ENCODE assay signal across 10 cellular contexts in the genomic region with DNA sequence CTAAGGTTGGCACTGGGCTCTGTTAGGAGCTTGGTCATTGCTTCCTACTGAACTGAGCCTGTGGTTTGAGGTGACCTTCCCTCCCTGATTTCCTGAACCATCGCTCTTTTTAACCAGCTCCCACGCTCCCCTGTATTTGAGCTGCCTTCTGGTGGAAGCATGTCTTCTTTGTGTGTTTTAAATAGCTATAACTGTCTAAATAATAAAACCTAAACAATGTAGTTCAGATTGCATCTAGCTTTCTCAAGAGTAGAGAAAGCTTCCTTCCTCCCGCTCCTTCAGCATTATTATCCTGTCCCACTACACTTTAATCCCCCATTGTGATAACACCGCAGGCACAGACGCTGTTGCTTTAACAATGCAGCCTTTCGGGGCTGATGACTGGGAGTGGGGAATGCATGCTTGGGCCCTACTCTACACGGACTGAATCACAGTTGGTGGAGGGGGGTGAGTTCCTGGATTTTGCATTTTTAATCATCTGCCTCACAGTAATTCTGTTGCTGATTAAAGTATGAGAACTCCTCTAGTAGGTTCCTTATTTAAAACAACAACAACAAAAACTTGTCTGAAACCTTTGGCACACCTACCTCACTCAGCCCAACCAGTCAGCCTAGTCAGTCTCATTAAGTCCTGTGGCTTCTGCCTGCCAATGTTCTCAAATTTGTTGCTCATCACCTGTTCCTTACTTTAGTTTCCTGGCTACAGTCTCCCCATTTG. TPM values are rescaled to one million over a fixed set of nuclear protein-coding genes. Genes with fewer than 3 reads are reported as not detected.
A peak's percentile ranks its signal among the peaks of the same experiment; 100 is the strongest.
DNase-seq lines count a peak whose midpoint lies in the region; ATAC-seq and TF ChIP-seq lines count a peak whose summit lies in the region.
"Had no signal": no experiment of that assay in that cellular context is flagged by ENCODE, and none has a peak within 500 bp of the region (broad histone marks: within the 10 kb centered on the region; RNA-seq: fewer than 3 reads in every experiment).

No MANE protein-coding gene starts in this region.

- WGBS in hepatocyte (ENCODE audit: low lambda C conversion rate, missing lambda C conversion rate) = 39% methylated on average over 7 of the region's 7 CpGs

- peak overlapping the region; percentile 28 for H3K4me2 ChIP-seq in hepatocyte

- peak; percentile 65 for ATAC-seq in activated T-helper 17 cell treated with anti-CD3 and anti-CD28 coated beads, Interleukin-2, amount 50 U/mL, for 72 hours (replicated peaks)
- ATAC-seq in T-cell (replicated peaks in 1 of 4) = no peak
- ATAC-seq: naive thymus-derived CD8-positive, alpha-beta T cell had no signal

- no peaks in the 10 kb centered on the region for H3K27me3 Mint-ChIP-seq in activated CD4-positive, alpha-beta memory T cell treated with anti-CD3 and anti-CD28 coated beads, Interleukin-2, amount 10 ng/mL, durations not matched to agents 7 days and 5 days
- no peaks in the 10 kb centered on the region for H3K27me3 Mint-ChIP-seq in activated CD4-positive, alpha-beta memory T cell treated with anti-CD3 and anti-CD28 coated beads for 36 hours
- no peaks in the 10 kb centered on the region for H3K27me3 Mint-ChIP-seq in activated T-helper 17 cell treated with anti-CD3 and anti-CD28 coated beads, Interleukin-2, amount 50 U/mL, for 72 hours
- peaks cover 0 to 4% of the 10 kb centered on the region in 2 donors for H3K27me3 Mint-ChIP-seq in T-cell
- H3K27me3 Mint-ChIP-seq: naive thymus-derived CD8-positive, alpha-beta T cell had no signal

- H3K27me3 ChIP-seq in hepatocyte (no peaks in the 10 kb centered on the region), stomach smooth muscle (ENCODE audit: control insufficient read depth in 1 of 2, insufficient read depth in 2 of 2, low read length in 2 of 2) (peaks cover 0 to 2% of the 10 kb centered on the region in 2 donors)

- H3K36me3 Mint-ChIP-seq in activated CD4-positive, alpha-beta memory T cell treated with anti-CD3 and anti-CD28 coated beads, Interleukin-2, amount 10 ng/mL, durations not matched to agents 7 days and 5 days (ENCODE audit: low read depth) = peaks cover 19% of the 10 kb centered on the region
- peaks cover 11% of the 10 kb centered on the region for H3K36me3 Mint-ChIP-seq in activated CD4-positive, alpha-beta memory T cell treated with anti-CD3 and anti-CD28 coated beads for 36 hours
- H3K36me3 Mint-ChIP-seq in activated T-helper 17 cell treated with anti-CD3 and anti-CD28 coated beads, Interleukin-2, amount 50 U/mL, for 72 hours (ENCODE audit: low read depth) = peaks cover 24% of the 10 kb centered on the region
- H3K36me3 Mint-ChIP-seq in T-cell = no peaks in the 10 kb centered on the region

- H3K36me3 ChIP-seq in hepatocyte (replicated peaks; ENCODE audit: insufficient read depth, low read depth) (no peaks in the 10 kb centered on the region), stomach smooth muscle (ENCODE audit: control insufficient read depth in 2 of 2, insufficient read depth in 2 of 2, low read length in 2 of 2) (no peaks in the 10 kb centered on the region)

- H3K9ac ChIP-seq in stomach smooth muscle (ENCODE audit: low read length in 2 of 2) = peak overlapping the region in 1 of 2 donors; percentile 14

- no peak for TF ChIP-seq CTCF in hepatocyte (IDR thresholded peaks at IDR 0.05; ENCODE audit: poor library complexity)

- no peaks in the 10 kb centered on the region for H3K9me2 ChIP-seq in hepatocyte (replicated peaks; ENCODE audit: insufficient read depth)

- CTCF ChIA-PET in activated CD4-positive, alpha-beta memory T cell treated with anti-CD3 and anti-CD28 coated beads, Interleukin-2, amount 10 ng/mL, durations not matched to agents 7 days and 5 days (lab: Charles Lee) = no interaction called here
- CTCF ChIA-PET in activated CD4-positive, alpha-beta memory T cell treated with anti-CD3 and anti-CD28 coated beads for 36 hours (lab: Charles Lee) = no interaction called here
- CTCF ChIA-PET in T-cell (lab: Charles Lee) = no interaction called here

- H3K4me3 Mint-ChIP-seq in activated CD4-positive, alpha-beta memory T cell treated with anti-CD3 and anti-CD28 coated beads, Interleukin-2, amount 10 ng/mL, durations not matched to agents 7 days and 5 days = no peak overlapping the region
- no peak overlapping the region for H3K4me3 Mint-ChIP-seq in activated CD4-positive, alpha-beta memory T cell treated with anti-CD3 and anti-CD28 coated beads for 36 hours
- peak overlapping the region; percentile 32 for H3K4me3 Mint-ChIP-seq in activated T-helper 17 cell treated with anti-CD3 and anti-CD28 coated beads, Interleukin-2, amount 50 U/mL, for 72 hours
- H3K4me3 Mint-ChIP-seq in T-cell = no peak overlapping the region

- peak overlapping the region; percentile 37 for H3K27ac ChIP-seq in hepatocyte
- no peak overlapping the region for H3K27ac ChIP-seq in stomach smooth muscle (ENCODE audit: low read length)

- POLR2A ChIA-PET in activated CD4-positive, alpha-beta memory T cell treated with anti-CD3 and anti-CD28 coated beads, Interleukin-2, amount 10 ng/mL, durations not matched to agents 7 days and 5 days (lab: Charles Lee) = no interaction called here
- POLR2A ChIA-PET in activated CD4-positive, alpha-beta memory T cell treated with anti-CD3 and anti-CD28 coated beads for 36 hours (lab: Charles Lee) = no interaction called here
- POLR2A ChIA-PET in T-cell (lab: Charles Lee) = no interaction called here

- intact Hi-C loops in activated CD4-positive, alpha-beta memory T cell treated with anti-CD3 and anti-CD28 coated beads for 36 hours (cut with micrococcal nuclease) = loop anchor here (10.0 kb wide), 1 partner anchor 1718 kb away; a partner anchor contains a TSS

- peaks cover 45% of the 10 kb centered on the region for H3K4me1 Mint-ChIP-seq in activated CD4-positive, alpha-beta memory T cell treated with anti-CD3 and anti-CD28 coated beads, Interleukin-2, amount 10 ng/mL, durations not matched to agents 7 days and 5 days
- H3K4me1 Mint-ChIP-seq in activated CD4-positive, alpha-beta memory T cell treated with anti-CD3 and anti-CD28 coated beads for 36 hours (ENCODE audit: low read depth) = peaks cover 56% of the 10 kb centered on the region
- peaks cover 12% of the 10 kb centered on the region for H3K4me1 Mint-ChIP-seq in activated T-helper 17 cell treated with anti-CD3 and anti-CD28 coated beads, Interleukin-2, amount 50 U/mL, for 72 hours
- peaks cover 32 to 58% (median 45%) of the 10 kb centered on the region in 3 donors for H3K4me1 Mint-ChIP-seq in T-cell

- H3K79me2 ChIP-seq in hepatocyte = peaks cover 89% of the 10 kb centered on the region

- no peak for DNase-seq in activated CD4-positive, alpha-beta memory T cell treated with anti-CD3 and anti-CD28 coated beads, Interleukin-2, amount 10 ng/mL, durations not matched to agents 7 days and 5 days
- DNase-seq in activated CD4-positive, alpha-beta memory T cell treated with anti-CD3 and anti-CD28 coated beads for 36 hours = no peak
- no peak for DNase-seq in hepatocyte (ENCODE audit: low spot score)
- DNase-seq in NCI-H774 (lab: John Stamatoyannopoulos, UW) = no peak
- DNase-seq in T-cell = no peak
- DNase-seq in NCI-H510A (lab: John Stamatoyannopoulos, UW) = no peak
- DNase-seq: naive thymus-derived CD8-positive, alpha-beta T cell; NCI-H1105 treated with DMSO at 0.1 percent for 48 hours had no signal

- peak overlapping the region; percentile 21 for H3K27ac Mint-ChIP-seq in activated CD4-positive, alpha-beta memory T cell treated with anti-CD3 and anti-CD28 coated beads, Interleukin-2, amount 10 ng/mL, durations not matched to agents 7 days and 5 days
- H3K27ac Mint-ChIP-seq in activated CD4-positive, alpha-beta memory T cell treated with anti-CD3 and anti-CD28 coated beads for 36 hours = no peak overlapping the region
- peak overlapping the region; percentile 26 for H3K27ac Mint-ChIP-seq in activated T-helper 17 cell treated with anti-CD3 and anti-CD28 coated beads, Interleukin-2, amount 50 U/mL, for 72 hours
- H3K27ac Mint-ChIP-seq in T-cell = no peak overlapping the region

- H3K4me3 ChIP-seq in hepatocyte = no peak overlapping the region
- peak overlapping the region; percentile 11 to 35 for H3K4me3 ChIP-seq in stomach smooth muscle (ENCODE audit: low read length in 2 of 2)

- H3K4me1 ChIP-seq in hepatocyte (ENCODE audit: insufficient read depth) (peaks cover 28% of the 10 kb centered on the region), stomach smooth muscle (ENCODE audit: control insufficient read depth, insufficient read depth, low read length) (peaks cover 20% of the 10 kb centered on the region)

- no peaks in the 10 kb centered on the region for H4K20me1 ChIP-seq in hepatocyte (ENCODE audit: insufficient read depth, poor library complexity, severe bottlenecking)

- no peaks in the 10 kb centered on the region for H3K9me3 Mint-ChIP-seq in activated CD4-positive, alpha-beta memory T cell treated with anti-CD3 and anti-CD28 coated beads, Interleukin-2, amount 10 ng/mL, durations not matched to agents 7 days and 5 days
- H3K9me3 Mint-ChIP-seq in activated CD4-positive, alpha-beta memory T cell treated with anti-CD3 and anti-CD28 coated beads for 36 hours = no peaks in the 10 kb centered on the region
- no peaks in the 10 kb centered on the region for H3K9me3 Mint-ChIP-seq in activated T-helper 17 cell treated with anti-CD3 and anti-CD28 coated beads, Interleukin-2, amount 50 U/mL, for 72 hours
- H3K9me3 Mint-ChIP-seq in T-cell = no peaks in the 10 kb centered on the region

- no peaks in the 10 kb centered on the region for H3K9me3 ChIP-seq in hepatocyte (ENCODE audit: low read depth)
- H3K9me3 ChIP-seq in stomach smooth muscle (ENCODE audit: control insufficient read depth in 2 of 2, low read length in 2 of 2) = no peaks in the 10 kb centered on the region

- no peak overlapping the region for H2AFZ ChIP-seq in hepatocyte

RNA-seq across cellular contexts. Expression of a gene that starts 6.6 kb away (rescaled TPM):
- 10 to 100 TPM; 73.9 TPM for total RNA-seq in activated CD4-positive, alpha-beta memory T cell treated with anti-CD3 and anti-CD28 coated beads, Interleukin-2, amount 10 ng/mL, durations not matched to agents 7 days and 5 days
- 100 to 1,000 TPM; 119 to 120 TPM for total RNA-seq in activated CD4-positive, alpha-beta memory T cell treated with anti-CD3 and anti-CD28 coated beads for 36 hours
- 100 to 1,000 TPM; 102 to 109 TPM for total RNA-seq in activated T-helper 17 cell treated with anti-CD3 and anti-CD28 coated beads, Interleukin-2, amount 50 U/mL, for 72 hours
- total RNA-seq in hepatocyte (62.3 and 70.1 TPM in 2 replicates), T-cell (10 to 100 TPM; 17.2 to 21.9 (median 18.5) TPM)
- 76.6 and 80.9 TPM in 2 replicates for polyA plus RNA-seq in hepatocyte

Comparison
In these comparisons a context has a peak if more than half of its experiments do, and no peak if none do; other contexts are left out.
1. H3K27ac Mint-ChIP-seq: peak in activated CD4-positive, alpha-beta memory T cell treated with anti-CD3 and anti-CD28 coated beads, Interleukin-2, amount 10 ng/mL, durations not matched to agents 7 days and 5 days (single experiment) and activated T-helper 17 cell treated with anti-CD3 and anti-CD28 coated beads, Interleukin-2, amount 50 U/mL, for 72 hours (single experiment); none in activated CD4-positive, alpha-beta memory T cell treated with anti-CD3 and anti-CD28 coated beads for 36 hours (single experiment) and T-cell (0 of 2).